In the genomic region with DNA sequence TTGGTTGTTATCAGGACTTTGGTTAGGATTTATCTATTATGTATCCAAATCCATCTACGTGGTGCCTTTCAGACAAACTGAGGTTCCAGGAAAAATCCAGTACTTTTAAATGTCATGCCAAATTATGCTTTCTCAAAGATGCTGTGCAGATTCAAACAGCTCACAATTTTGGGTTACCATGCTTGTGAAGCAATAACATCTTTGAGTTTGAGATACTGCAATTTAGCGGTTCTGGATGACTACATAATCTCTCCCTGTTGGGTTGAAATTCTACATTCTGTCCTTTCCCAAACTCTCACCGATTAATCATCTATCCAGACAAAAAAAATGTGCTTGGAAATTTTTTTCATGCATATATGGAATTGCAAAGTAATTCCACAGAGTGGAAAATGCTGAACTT, we compare ENCODE assay signal across 15 cellular contexts. TPM values are rescaled to one million over a fixed set of nuclear protein-coding genes. Genes with fewer than 3 reads are reported as not detected.
"Had no signal": no experiment of that assay in that cellular context is flagged by ENCODE, and none has a peak within 500 bp of the region (broad histone marks: within the 10 kb centered on the region; RNA-seq: fewer than 3 reads in every experiment).

No MANE protein-coding gene starts in this region.

- H3K27me3 ChIP-seq: body of pancreas, heart right ventricle, ovary, suprapubic skin had no signal

- DNase-seq: activated CD4-positive, alpha-beta T cell treated with anti-CD3 and anti-CD28 coated beads for 48 hours; activated naive CD4-positive, alpha-beta T cell; activated naive CD8-positive, alpha-beta T cell treated with anti-CD3 and anti-CD28 coated beads, Interleukin-2, amount 50 U/mL, for 24 hours; body of pancreas; foreskin fibroblast; heart right ventricle; ovary; retina; stimulated activated naive CD4-positive, alpha-beta T cell treated with Interleukin-2 at 50 U/mL for 16 hours had no signal

- H3K9me3 ChIP-seq: body of pancreas, heart right ventricle, ovary, suprapubic skin had no signal

- H3K4me3 ChIP-seq: body of pancreas, heart right ventricle, ovary, SK-N-MC, suprapubic skin had no signal

- H3K36me3 ChIP-seq: ovary, suprapubic skin had no signal

- ATAC-seq: activated naive CD8-positive, alpha-beta T cell treated with anti-CD3 and anti-CD28 coated beads, Interleukin-2, amount 50 U/mL, for 24 hours; body of pancreas; heart right ventricle; left lobe of liver; WTC11 had no signal

- H3K27ac ChIP-seq: body of pancreas, ovary, SK-N-MC, suprapubic skin had no signal

RNA-seq across cellular contexts. Expression of gene RHOBTB1, which starts 3.5 kb away (rescaled TPM):
- total RNA-seq: activated T-helper 1 cell treated with anti-CD3 and anti-CD28 coated beads, Interleukin-12 subunit alpha, Interleukin-12 subunit beta, Interleukin-2, Interleukin-4 antibody, amounts not matched to agents 30 ng/mL and 10 ng/mL and 1 ng/mL, durations not matched to agents 14 hours and 24 hours and 36 hours; T-helper 1 cell treated with Interleukin-12 subunit alpha and Interleukin-12 subunit beta and Interleukin-4 antibody, amounts not matched to agents 30 ng/mL and 1 ng/mL, for 36 hours had no signal
